Comparison of ENCODE assay signal across 9 cellular contexts in the genomic region with DNA sequence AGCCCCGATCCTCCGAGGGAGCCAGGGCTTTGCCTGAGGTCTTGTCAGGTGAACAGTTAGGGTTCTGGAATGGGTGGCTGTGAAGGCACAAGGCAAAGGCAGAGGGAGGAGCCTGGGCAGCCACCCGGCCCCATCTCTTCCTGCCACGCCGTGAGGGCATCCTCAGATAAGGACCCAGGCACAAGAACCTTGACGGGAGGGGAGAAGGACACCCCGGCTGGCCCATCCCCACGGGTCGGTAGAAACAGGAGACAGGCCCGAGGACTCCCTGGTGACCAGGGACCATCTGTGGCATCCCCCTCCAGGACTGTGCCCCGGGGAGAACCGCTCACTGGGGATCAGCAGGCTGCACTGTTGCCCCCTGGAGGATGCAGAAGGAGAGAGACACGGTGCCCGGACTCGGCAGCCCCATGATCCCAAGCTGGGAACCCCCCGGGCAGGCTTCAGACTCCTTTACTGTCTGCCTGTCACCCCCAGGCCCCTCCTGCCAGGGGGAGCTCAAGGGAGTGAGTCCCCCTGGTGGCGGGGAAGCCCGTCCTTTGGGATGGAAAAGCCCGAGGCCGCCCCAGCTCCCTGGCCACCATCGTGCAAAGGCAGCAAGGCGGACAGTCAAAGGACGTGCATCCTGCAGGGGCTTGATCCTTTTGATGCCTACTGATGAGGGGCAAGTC. TPM values are rescaled to one million over a fixed set of nuclear protein-coding genes. Genes with fewer than 3 reads are reported as not detected.
DNase-seq lines count a peak whose midpoint lies in the region; ATAC-seq and TF ChIP-seq lines count a peak whose summit lies in the region.
"Had no signal": no experiment of that assay in that cellular context is flagged by ENCODE, and none has a peak within 500 bp of the region (broad histone marks: within the 10 kb centered on the region; RNA-seq: fewer than 3 reads in every experiment).

No MANE protein-coding gene starts in this region.

- no peak overlapping the region for H3K4me2 ChIP-seq in PC-3 (ENCODE audit: low read length)

- no peaks in the 10 kb centered on the region for H3F3A ChIP-seq in PC-3 (ENCODE audit: low read length, unreplicated experiment)

- intact Hi-C loops in PC-3 (cut with micrococcal nuclease), result no loop called here

- H3K4me1 ChIP-seq in PC-3 (ENCODE audit: insufficient read depth, low read length), result no peaks in the 10 kb centered on the region

- peak; percentile 78 for DNase-seq in ELF-1 (ENCODE audit: low read depth, low spot score)
- peak; percentile 13 for DNase-seq in HCEC 1CT
- DNase-seq in PC-3, result peak; percentile 24
- DNase-seq in activated naive CD4-positive, alpha-beta T cell treated with anti-CD3 and anti-CD28 coated beads, Interleukin-2, amount 10 ng/mL, durations not matched to agents 7 days and 5 days, result peak; percentile 68
- DNase-seq in iPS DF 19.7 (ENCODE audit: low read depth, low spot score), result peak; percentile 30
- DNase-seq in stimulated activated CD4-positive, alpha-beta T cell treated with anti-CD3 and anti-CD28 coated beads, Interleukin-4, amount 100 ng/mL, for 1 hour, result peak; percentile 53

- H2AFZ ChIP-seq in PC-3 (ENCODE audit: low read length), result no peak overlapping the region

- no peaks in the 10 kb centered on the region for H3K79me2 ChIP-seq in PC-3 (ENCODE audit: low read length)

- no peaks in the 10 kb centered on the region for H3K36me3 Mint-ChIP-seq in activated naive CD4-positive, alpha-beta T cell treated with anti-CD3 and anti-CD28 coated beads, Interleukin-2, amount 10 ng/mL, durations not matched to agents 7 days and 5 days

- H3K9ac ChIP-seq in PC-3 (ENCODE audit: low read length), result no peak overlapping the region

- POLR2A ChIA-PET in PC-3 (lab: Charles Lee; ENCODE audit: unreplicated experiment), result no interaction called here

- H3K27me3 Mint-ChIP-seq in activated naive CD4-positive, alpha-beta T cell treated with anti-CD3 and anti-CD28 coated beads, Interleukin-2, amount 10 ng/mL, durations not matched to agents 7 days and 5 days, result peaks cover 67% of the 10 kb centered on the region

- peak; percentile 62 for TF ChIP-seq CTCF in PC-3 (conservative IDR thresholded peaks at IDR 0.05; ENCODE audit: low read depth, low read length)

- no peaks in the 10 kb centered on the region for H3K9me3 ChIP-seq in PC-3 (ENCODE audit: low read length)

- no peak overlapping the region for H3K27ac Mint-ChIP-seq in activated naive CD4-positive, alpha-beta T cell treated with anti-CD3 and anti-CD28 coated beads, Interleukin-2, amount 10 ng/mL, durations not matched to agents 7 days and 5 days

- peaks cover 36% of the 10 kb centered on the region for H3K4me1 Mint-ChIP-seq in activated naive CD4-positive, alpha-beta T cell treated with anti-CD3 and anti-CD28 coated beads, Interleukin-2, amount 10 ng/mL, durations not matched to agents 7 days and 5 days

- no peaks in the 10 kb centered on the region for H3K36me3 ChIP-seq in PC-3 (ENCODE audit: low read depth, low read length)

- H4K20me1 ChIP-seq in PC-3 (ENCODE audit: low read length), result no peaks in the 10 kb centered on the region

- peak; percentile 71; the same call in 1 of the 2 replicates for ATAC-seq in PC-3
- no peak for ATAC-seq in GM19455 (IDR thresholded peaks at IDR 0.05; ENCODE audit: unreplicated experiment)
- ATAC-seq in HG03521 (IDR thresholded peaks at IDR 0.05; ENCODE audit: unreplicated experiment), result no peak

- CTCF ChIA-PET in PC-3 (lab: Charles Lee), result no interaction called here
- CTCF ChIA-PET in activated naive CD4-positive, alpha-beta T cell treated with anti-CD3 and anti-CD28 coated beads, Interleukin-2, amount 10 ng/mL, durations not matched to agents 7 days and 5 days (lab: Charles Lee), result interaction anchor here (0.6 to 5.5 kb wide), 25 partner anchors 9 to 495 kb away, joined by 3 to 52 read pairs (median 5); a partner anchor contains a TSS

- no peak overlapping the region for H3K27ac ChIP-seq in PC-3 (ENCODE audit: low read length)
- H3K27ac ChIP-seq: SK-N-MC had no signal

- H3K27me3 ChIP-seq in PC-3 (ENCODE audit: low read length), result peaks cover 3% of the 10 kb centered on the region; the same call in 1 of the 2 replicates

- no peaks in the 10 kb centered on the region for H3K9me2 ChIP-seq in PC-3 (replicated peaks; ENCODE audit: low read length)

- H3K4me3 Mint-ChIP-seq in activated naive CD4-positive, alpha-beta T cell treated with anti-CD3 and anti-CD28 coated beads, Interleukin-2, amount 10 ng/mL, durations not matched to agents 7 days and 5 days, result peak overlapping the region; percentile 32

- H3K9me3 Mint-ChIP-seq in activated naive CD4-positive, alpha-beta T cell treated with anti-CD3 and anti-CD28 coated beads, Interleukin-2, amount 10 ng/mL, durations not matched to agents 7 days and 5 days, result no peaks in the 10 kb centered on the region

- no TSS peak for BruUV-seq in PC-3 (replicated peaks; lab: Mats Ljungman, UMichigan)

- no peak overlapping the region for H3K4me3 ChIP-seq in PC-3 (ENCODE audit: low read length)
- H3K4me3 ChIP-seq: SK-N-MC had no signal

RNA-seq across cellular contexts. Expression of a gene that starts 12.3 kb away (rescaled TPM):
- total RNA-seq in PC-3 (2014; rRNA removed), result 2.7 and 3.7 TPM in 2 replicates

Comparison
In these comparisons a context has a peak if more than half of its experiments do, and no peak if none do; other contexts are left out.
1. DNase-seq: peak in every context shown above with its lines; median percentile 78 in ELF-1; 68 in activated naive CD4-positive, alpha-beta T cell treated with anti-CD3 and anti-CD28 coated beads, Interleukin-2, amount 10 ng/mL, durations not matched to agents 7 days and 5 days; 53 in stimulated activated CD4-positive, alpha-beta T cell treated with anti-CD3 and anti-CD28 coated beads, Interleukin-4, amount 100 ng/mL, for 1 hour; 30 in iPS DF 19.7; 24 in PC-3; 13 in HCEC 1CT.